22 cellular contexts compared by ENCODE assay signal in the genomic region with DNA sequence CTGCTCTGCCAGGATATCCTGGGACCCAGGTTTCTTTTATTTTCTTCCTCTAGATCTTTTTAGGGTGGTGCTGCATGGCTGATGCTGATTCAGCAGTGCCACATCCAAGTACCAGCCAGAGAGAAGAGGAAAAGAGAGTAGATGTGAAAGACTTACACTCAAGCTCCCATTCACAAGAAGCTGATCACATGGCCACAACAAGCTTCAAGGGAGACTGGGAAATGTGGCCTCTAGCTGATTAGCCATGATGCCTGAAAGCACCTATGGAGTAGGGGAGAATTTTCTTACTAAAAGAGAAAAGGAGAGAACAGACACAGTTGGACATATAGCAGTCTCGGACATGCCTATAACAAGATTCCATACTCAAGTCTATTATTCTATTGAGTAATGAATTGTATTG. TPM values are rescaled to one million over a fixed set of nuclear protein-coding genes. Genes with fewer than 3 reads are reported as not detected.
DNase-seq lines count a peak whose midpoint lies in the region; ATAC-seq, FAIRE-seq and TF ChIP-seq lines count a peak whose summit lies in the region.
"Had no signal": no experiment of that assay in that cellular context is flagged by ENCODE, and none has a peak within 500 bp of the region (broad histone marks: within the 10 kb centered on the region; RNA-seq: fewer than 3 reads in every experiment).

No MANE protein-coding gene starts in this region.

- no peak for ATAC-seq in GM21825 (IDR thresholded peaks at IDR 0.05; ENCODE audit: unreplicated experiment)
- ATAC-seq in stimulated activated naive B cell treated with anti-CD40 and anti-IgM and Interleukin-4, amounts not matched to agents 10 μg/mL and 1 μg/mL and 100 μg/mL, for 72 hours (replicated peaks) = no peak
- ATAC-seq in stimulated activated naive CD8-positive, alpha-beta T cell treated with anti-CD3 and anti-CD28 coated beads, Interleukin-15, amount 100 ng/mL, for 72 hours = no peak
- ATAC-seq: GM12878, Panc1, Right ventricle myocardium inferior had no signal

- H3K9me3 ChIP-seq in astrocyte (ENCODE audit: insufficient read depth, low read depth, low read length) (no peaks in the 10 kb centered on the region), keratinocyte (ENCODE audit: control insufficient read depth, low read depth, low read length) (no peaks in the 10 kb centered on the region)

- no peak overlapping the region for H3K4me3 Mint-ChIP-seq in astrocyte (ENCODE audit: unreplicated experiment)
- H3K4me3 Mint-ChIP-seq in stimulated activated naive B cell treated with anti-CD40 and anti-IgM and Interleukin-4, amounts not matched to agents 10 μg/mL and 1 μg/mL and 100 μg/mL, for 72 hours = no peak overlapping the region
- H3K4me3 Mint-ChIP-seq in stimulated activated naive CD8-positive, alpha-beta T cell treated with anti-CD3 and anti-CD28 coated beads, Interleukin-15, amount 100 ng/mL, for 72 hours = no peak overlapping the region
- no peak overlapping the region for H3K4me3 Mint-ChIP-seq in activated CD4-positive, alpha-beta memory T cell treated with anti-CD3 and anti-CD28 coated beads, Interleukin-2, amount 10 ng/mL, durations not matched to agents 7 days and 5 days

- FAIRE-seq in HTR-8/SVneo (lab: Jason Lieb, UNC) (peak; percentile 4), astrocyte (lab: Jason Lieb, UNC) (peak; percentile 29), keratinocyte (lab: Jason Lieb, UNC) (no peak)
- FAIRE-seq: A204.1, GM12878, H1 had no signal

- H2AFZ ChIP-seq in astrocyte (ENCODE audit: low read depth, low read length) (no peak overlapping the region), keratinocyte (ENCODE audit: control insufficient read depth, low read length) (peak overlapping the region; percentile 42)

- H3K27me3 ChIP-seq in astrocyte (ENCODE audit: insufficient read depth, low read length) (no peaks in the 10 kb centered on the region), keratinocyte (ENCODE audit: control insufficient read depth, extremely low read depth, insufficient read depth, low read length) (no peaks in the 10 kb centered on the region)

- H3K4me2 ChIP-seq in astrocyte (ENCODE audit: low read length) = peak overlapping the region; percentile 36
- H3K4me2 ChIP-seq in keratinocyte (ENCODE audit: control insufficient read depth, extremely low read depth, insufficient read depth, low read depth, low read length) = peak overlapping the region; percentile 60

- dilution Hi-C loops in keratinocyte (cut with MboI; ENCODE audit: extremely low pct_ligation_motif_present, low sequenced_read_pairs) = no loop called here

- CTCF ChIA-PET in activated CD4-positive, alpha-beta memory T cell treated with anti-CD3 and anti-CD28 coated beads, Interleukin-2, amount 10 ng/mL, durations not matched to agents 7 days and 5 days (lab: Charles Lee) = no interaction called here

- H3K9ac ChIP-seq in astrocyte (ENCODE audit: low read length) = no peak overlapping the region
- no peak overlapping the region for H3K9ac ChIP-seq in keratinocyte (ENCODE audit: control insufficient read depth, extremely low read depth, insufficient read depth, low read length)

- TF ChIP-seq CTCF in astrocyte (IDR thresholded peaks at IDR 0.05; ENCODE audit: insufficient read depth, low read depth, low read length) = no peak
- no peak for TF ChIP-seq CTCF in keratinocyte (optimal IDR thresholded peaks at IDR 0.05 in 1 of 3, IDR thresholded peaks at IDR 0.05 in 1 of 3, conservative IDR thresholded peaks at IDR 0.05 in 1 of 3; ENCODE audit: extremely low read depth in 1 of 3, insufficient read depth in 2 of 3, low read length in 3 of 3)

- no peaks in the 10 kb centered on the region for H3K9me1 ChIP-seq in keratinocyte (ENCODE audit: control insufficient read depth, extremely low read depth, insufficient read depth, low read length)

- DNase-seq in A172 (ENCODE audit: low spot score) (peak; percentile 22), HTR-8/SVneo (ENCODE audit: insufficient read length, low spot score) (no peak), astrocyte (ENCODE audit: low read depth) (no peak), keratinocyte (ENCODE audit: low read depth, low spot score) (no peak)
- DNase-seq in stimulated activated naive B cell treated with anti-CD40 and anti-IgM and Interleukin-4, amounts not matched to agents 10 μg/mL and 1 μg/mL and 100 μg/mL, for 72 hours = no peak
- no peak for DNase-seq in stimulated activated naive CD8-positive, alpha-beta T cell treated with anti-CD3 and anti-CD28 coated beads, Interleukin-15, amount 100 ng/mL, for 72 hours
- DNase-seq in activated CD4-positive, alpha-beta memory T cell treated with anti-CD3 and anti-CD28 coated beads, Interleukin-2, amount 10 ng/mL, durations not matched to agents 7 days and 5 days = no peak
- DNase-seq: C1 segment of cervical spinal cord, DMS 273 treated with DMSO at 0.1 percent for 48 hours, GDM1, NCI-H1092, NCI-H2081 treated with DMSO at 0.1 percent for 48 hours, NCI-H510A treated with DMSO at 0.1 percent for 48 hours, NCI-H82 had no signal

- H3K27ac ChIP-seq in astrocyte (ENCODE audit: low read depth, low read length) = peak overlapping the region; percentile 58
- H3K27ac ChIP-seq in keratinocyte (ENCODE audit: control insufficient read depth, insufficient read depth, low read length) = peak overlapping the region; percentile 85
- H3K27ac ChIP-seq: SK-N-MC had no signal

- H4K20me1 ChIP-seq in astrocyte (ENCODE audit: insufficient read depth, low read length) (no peaks in the 10 kb centered on the region), keratinocyte (ENCODE audit: control insufficient read depth, extremely low read depth, insufficient read depth, low read length) (no peaks in the 10 kb centered on the region)

- peaks cover 2% of the 10 kb centered on the region for H3K27me3 Mint-ChIP-seq in astrocyte (ENCODE audit: low read depth, unreplicated experiment)
- peaks cover 32 to 62% of the 10 kb centered on the region in 2 donors for H3K27me3 Mint-ChIP-seq in stimulated activated naive B cell treated with anti-CD40 and anti-IgM and Interleukin-4, amounts not matched to agents 10 μg/mL and 1 μg/mL and 100 μg/mL, for 72 hours
- H3K27me3 Mint-ChIP-seq in stimulated activated naive CD8-positive, alpha-beta T cell treated with anti-CD3 and anti-CD28 coated beads, Interleukin-15, amount 100 ng/mL, for 72 hours = peaks cover 75% of the 10 kb centered on the region
- H3K27me3 Mint-ChIP-seq in activated CD4-positive, alpha-beta memory T cell treated with anti-CD3 and anti-CD28 coated beads, Interleukin-2, amount 10 ng/mL, durations not matched to agents 7 days and 5 days = peaks cover 32% of the 10 kb centered on the region

- no peak overlapping the region for H3K27ac Mint-ChIP-seq in astrocyte (ENCODE audit: unreplicated experiment)
- no peak overlapping the region for H3K27ac Mint-ChIP-seq in stimulated activated naive B cell treated with anti-CD40 and anti-IgM and Interleukin-4, amounts not matched to agents 10 μg/mL and 1 μg/mL and 100 μg/mL, for 72 hours
- no peak overlapping the region for H3K27ac Mint-ChIP-seq in stimulated activated naive CD8-positive, alpha-beta T cell treated with anti-CD3 and anti-CD28 coated beads, Interleukin-15, amount 100 ng/mL, for 72 hours
- no peak overlapping the region for H3K27ac Mint-ChIP-seq in activated CD4-positive, alpha-beta memory T cell treated with anti-CD3 and anti-CD28 coated beads, Interleukin-2, amount 10 ng/mL, durations not matched to agents 7 days and 5 days

- no peaks in the 10 kb centered on the region for H3K36me3 Mint-ChIP-seq in astrocyte (ENCODE audit: low read depth, unreplicated experiment)
- H3K36me3 Mint-ChIP-seq in stimulated activated naive B cell treated with anti-CD40 and anti-IgM and Interleukin-4, amounts not matched to agents 10 μg/mL and 1 μg/mL and 100 μg/mL, for 72 hours = no peaks in the 10 kb centered on the region
- H3K36me3 Mint-ChIP-seq in activated CD4-positive, alpha-beta memory T cell treated with anti-CD3 and anti-CD28 coated beads, Interleukin-2, amount 10 ng/mL, durations not matched to agents 7 days and 5 days (ENCODE audit: low read depth) = no peaks in the 10 kb centered on the region

- POLR2A ChIA-PET in activated CD4-positive, alpha-beta memory T cell treated with anti-CD3 and anti-CD28 coated beads, Interleukin-2, amount 10 ng/mL, durations not matched to agents 7 days and 5 days (lab: Charles Lee) = no interaction called here

- H3K4me3 ChIP-seq in astrocyte (ENCODE audit: insufficient read depth, low read depth, low read length) (no peak overlapping the region), keratinocyte (ENCODE audit: control insufficient read depth in 2 of 3, extremely low read depth in 1 of 3, insufficient read depth in 2 of 3, low read depth in 1 of 3, low read length in 3 of 3) (peak overlapping the region in 1 of 3 experiments; percentile 22)
- H3K4me3 ChIP-seq: GM12878, SK-N-MC had no signal

- H3K79me2 ChIP-seq in astrocyte (ENCODE audit: insufficient read depth, low read length) (no peaks in the 10 kb centered on the region), keratinocyte (ENCODE audit: control insufficient read depth, insufficient read depth, low read length) (no peaks in the 10 kb centered on the region)

- peaks cover 27% of the 10 kb centered on the region for H3K4me1 Mint-ChIP-seq in astrocyte (ENCODE audit: low read depth, unreplicated experiment)
- no peaks in the 10 kb centered on the region for H3K4me1 Mint-ChIP-seq in stimulated activated naive B cell treated with anti-CD40 and anti-IgM and Interleukin-4, amounts not matched to agents 10 μg/mL and 1 μg/mL and 100 μg/mL, for 72 hours
- H3K4me1 Mint-ChIP-seq in stimulated activated naive CD8-positive, alpha-beta T cell treated with anti-CD3 and anti-CD28 coated beads, Interleukin-15, amount 100 ng/mL, for 72 hours = no peaks in the 10 kb centered on the region
- H3K4me1 Mint-ChIP-seq in activated CD4-positive, alpha-beta memory T cell treated with anti-CD3 and anti-CD28 coated beads, Interleukin-2, amount 10 ng/mL, durations not matched to agents 7 days and 5 days = no peaks in the 10 kb centered on the region

- no peaks in the 10 kb centered on the region for H3K9me3 Mint-ChIP-seq in astrocyte (ENCODE audit: unreplicated experiment)
- H3K9me3 Mint-ChIP-seq in stimulated activated naive B cell treated with anti-CD40 and anti-IgM and Interleukin-4, amounts not matched to agents 10 μg/mL and 1 μg/mL and 100 μg/mL, for 72 hours = no peaks in the 10 kb centered on the region
- H3K9me3 Mint-ChIP-seq in stimulated activated naive CD8-positive, alpha-beta T cell treated with anti-CD3 and anti-CD28 coated beads, Interleukin-15, amount 100 ng/mL, for 72 hours = no peaks in the 10 kb centered on the region
- no peaks in the 10 kb centered on the region for H3K9me3 Mint-ChIP-seq in activated CD4-positive, alpha-beta memory T cell treated with anti-CD3 and anti-CD28 coated beads, Interleukin-2, amount 10 ng/mL, durations not matched to agents 7 days and 5 days

- H3K36me3 ChIP-seq in astrocyte (ENCODE audit: insufficient read depth, low read length) (no peaks in the 10 kb centered on the region), keratinocyte (ENCODE audit: control insufficient read depth in 2 of 2, extremely low read depth in 1 of 2, insufficient read depth in 2 of 2, low read length in 2 of 2) (no peaks in the 10 kb centered on the region)

- H3K4me1 ChIP-seq in astrocyte (ENCODE audit: insufficient read depth, low read length) = peaks cover 39% of the 10 kb centered on the region
- H3K4me1 ChIP-seq in keratinocyte (ENCODE audit: control insufficient read depth, extremely low read depth, insufficient read depth, low read length) = peaks cover 56% of the 10 kb centered on the region

RNA-seq across cellular contexts. Expression of gene FJX1, which starts 34.4 kb away (rescaled TPM):
- total RNA-seq in A172 (2014; rRNA removed; shearing (Covaris generic)) = 38.3 and 53.4 TPM in 2 replicates
- total RNA-seq in astrocyte = 47.9 and 50.2 TPM in 2 replicates
- 19.0 to 25.3 TPM (median 19.7 TPM) in 3 replicates for polyA plus RNA-seq in keratinocyte
- 12.6 TPM for polyA plus RNA-seq in keratinocyte (2011; ENCODE audit: low read depth)
- polyA plus RNA-seq in keratinocyte (2011; cell fraction: cytosol; rRNA removed) = 8.5 and 17.4 TPM in 2 replicates
- polyA plus RNA-seq in keratinocyte (2011; cell fraction: nucleus; rRNA removed) = 26.3 and 34.6 TPM in 2 replicates
- 30.7 and 61.7 TPM in 2 replicates for polyA plus RNA-seq in keratinocyte (2012; ENCODE audit: low replicate concordance)
- polyA minus RNA-seq in keratinocyte = 8.9 to 30.3 TPM (median 10.4 TPM) in 3 replicates
- polyA minus RNA-seq in keratinocyte (2011; cell fraction: cytosol; rRNA and poly(A)+ RNA removed) = 61.8 TPM
- 28.4 and 32.3 TPM in 2 replicates for polyA minus RNA-seq in keratinocyte (2011; cell fraction: nucleus; rRNA and poly(A)+ RNA removed)
- total RNA-seq in activated CD4-positive, alpha-beta memory T cell treated with anti-CD3 and anti-CD28 coated beads, Interleukin-2, amount 10 ng/mL, durations not matched to agents 7 days and 5 days = under 1 TPM in 1 of 2 experiments, not detected in 1; 0.08 TPM

RNA-seq across cellular contexts. Expression of gene PAMR1, which starts 58.4 kb away (rescaled TPM):
- total RNA-seq in A172 (2014; rRNA removed; shearing (Covaris generic)) = 0.43 and 0.53 TPM in 2 replicates
- 12.6 and 18.0 TPM in 2 replicates for total RNA-seq in astrocyte
- 4.1 to 10.0 TPM (median 4.4 TPM) in 3 replicates for polyA plus RNA-seq in keratinocyte
- 3.7 TPM for polyA plus RNA-seq in keratinocyte (2011; ENCODE audit: low read depth)
- 3.7 and 4.9 TPM in 2 replicates for polyA plus RNA-seq in keratinocyte (2011; cell fraction: cytosol; rRNA removed)
- 12.1 and 16.1 TPM in 2 replicates for polyA plus RNA-seq in keratinocyte (2011; cell fraction: nucleus; rRNA removed)
- polyA plus RNA-seq in keratinocyte (2012; ENCODE audit: low replicate concordance) = 3.2 and 14.2 TPM in 2 replicates
- 3.8 to 14.5 TPM (median 3.9 TPM) in 3 replicates for polyA minus RNA-seq in keratinocyte
- 5.0 TPM for polyA minus RNA-seq in keratinocyte (2011; cell fraction: cytosol; rRNA and poly(A)+ RNA removed)
- polyA minus RNA-seq in keratinocyte (2011; cell fraction: nucleus; rRNA and poly(A)+ RNA removed) = 5.9 and 14.6 TPM in 2 replicates
- total RNA-seq in activated CD4-positive, alpha-beta memory T cell treated with anti-CD3 and anti-CD28 coated beads, Interleukin-2, amount 10 ng/mL, durations not matched to agents 7 days and 5 days = not detected
- total RNA-seq: GM12878, HT-29 had no signal

Comparison
In these comparisons a context has a peak if more than half of its experiments do, and no peak if none do; other contexts are left out.
1. RNA of gene FJX1, which starts 34.4 kb away (total RNA-seq): 47.9 to 50.2 TPM in astrocyte and 38.3 to 53.4 TPM in A172; 0.08 TPM in activated CD4-positive, alpha-beta memory T cell treated with anti-CD3 and anti-CD28 coated beads, Interleukin-2, amount 10 ng/mL, durations not matched to agents 7 days and 5 days; every median in the first group is over 10 times any median in the second.